1 cellular context compared by ENCODE assay signal in genomic region chr14:103476065-103476464, GRCh38.
TF ChIP-seq lines count a peak whose summit lies in the region.

No MANE protein-coding gene starts in this region.

TF ChIP-seq in GM23338, 12 proteins besides CTCF, POLR2A, EP300 and RAD21:
- TF ChIP-seq POLR2AphosphoS5 (IDR thresholded peaks at IDR 0.05; ENCODE audit: low read depth), result no peak
- TF ChIP-seq CREB1 (CRISPR knock-in tag; IDR thresholded peaks at IDR 0.05; ENCODE audit: low read depth), result no peak
- no peak for TF ChIP-seq REST (IDR thresholded peaks at IDR 0.05; ENCODE audit: unreplicated experiment)
- TF ChIP-seq ZNF462 (CRISPR knock-in tag; IDR thresholded peaks at IDR 0.05), result no peak
- no peak for TF ChIP-seq EZH2 (IDR thresholded peaks at IDR 0.05; ENCODE audit: low read depth, unreplicated experiment)
- no peak for TF ChIP-seq JUNB (IDR thresholded peaks at IDR 0.05; ENCODE audit: unreplicated experiment)
- TF ChIP-seq ZNF331 (CRISPR knock-in tag; IDR thresholded peaks at IDR 0.05; ENCODE audit: low read depth), result no peak
- no peak for TF ChIP-seq EZH2phosphoT487 (IDR thresholded peaks at IDR 0.05; ENCODE audit: unreplicated experiment)
- TF ChIP-seq ETS1 (IDR thresholded peaks at IDR 0.05), result no peak
- no peak for TF ChIP-seq STAT1 (IDR thresholded peaks at IDR 0.05; ENCODE audit: unreplicated experiment)
- no peak for TF ChIP-seq ZNF114 (CRISPR knock-in tag; IDR thresholded peaks at IDR 0.05)
- no peak for TF ChIP-seq NANOG (IDR thresholded peaks at IDR 0.05; ENCODE audit: borderline replicate concordance)
TF ChIP-seq in GM23338: peak in this region for 0.
